ENCODE assay signal across 1 cellular context in genomic region chr13:50171585-50172282, GRCh38.
TF ChIP-seq lines count a peak whose summit lies in the region.

No MANE protein-coding gene starts in this region.

TF ChIP-seq in IMR-90, 13 proteins besides CTCF, POLR2A, EP300 and RAD21:
- TF ChIP-seq ELK1 (IDR thresholded peaks at IDR 0.05; ENCODE audit: borderline replicate concordance, low read depth, low read length) (no peak), CHD1 (IDR thresholded peaks at IDR 0.05; ENCODE audit: low read depth, low read length) (no peak), MAFK (IDR thresholded peaks at IDR 0.05; ENCODE audit: low read depth, low read length) (no peak), MXI1 (IDR thresholded peaks at IDR 0.05; ENCODE audit: borderline replicate concordance, low read depth, low read length) (no peak), BHLHE40 (IDR thresholded peaks at IDR 0.05; ENCODE audit: low read depth, low read length) (no peak), MAZ (IDR thresholded peaks at IDR 0.05; ENCODE audit: borderline replicate concordance, low read depth, low read length) (no peak), NFE2L2 (IDR thresholded peaks at IDR 0.05; ENCODE audit: low read depth, low read length) (no peak), SMC3 (IDR thresholded peaks at IDR 0.05; ENCODE audit: low read depth, low read length) (no peak), FOS (IDR thresholded peaks at IDR 0.05; ENCODE audit: low read depth, low read length) (no peak)
- TF ChIP-seq, protein P1, sequence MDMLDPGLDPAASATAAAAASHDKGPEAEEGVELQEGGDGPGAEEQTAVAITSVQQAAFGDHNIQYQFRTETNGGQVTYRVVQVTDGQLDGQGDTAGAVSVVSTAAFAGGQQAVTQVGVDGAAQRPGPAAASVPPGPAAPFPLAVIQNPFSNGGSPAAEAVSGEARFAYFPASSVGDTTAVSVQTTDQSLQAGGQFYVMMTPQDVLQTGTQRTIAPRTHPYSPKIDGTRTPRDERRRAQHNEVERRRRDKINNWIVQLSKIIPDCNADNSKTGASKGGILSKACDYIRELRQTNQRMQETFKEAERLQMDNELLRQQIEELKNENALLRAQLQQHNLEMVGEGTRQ (IDR thresholded peaks at IDR 0.05; ENCODE audit: low read depth, low read length): no peak
